Comparison of ENCODE assay signal across 1 cellular context in the genomic region with DNA sequence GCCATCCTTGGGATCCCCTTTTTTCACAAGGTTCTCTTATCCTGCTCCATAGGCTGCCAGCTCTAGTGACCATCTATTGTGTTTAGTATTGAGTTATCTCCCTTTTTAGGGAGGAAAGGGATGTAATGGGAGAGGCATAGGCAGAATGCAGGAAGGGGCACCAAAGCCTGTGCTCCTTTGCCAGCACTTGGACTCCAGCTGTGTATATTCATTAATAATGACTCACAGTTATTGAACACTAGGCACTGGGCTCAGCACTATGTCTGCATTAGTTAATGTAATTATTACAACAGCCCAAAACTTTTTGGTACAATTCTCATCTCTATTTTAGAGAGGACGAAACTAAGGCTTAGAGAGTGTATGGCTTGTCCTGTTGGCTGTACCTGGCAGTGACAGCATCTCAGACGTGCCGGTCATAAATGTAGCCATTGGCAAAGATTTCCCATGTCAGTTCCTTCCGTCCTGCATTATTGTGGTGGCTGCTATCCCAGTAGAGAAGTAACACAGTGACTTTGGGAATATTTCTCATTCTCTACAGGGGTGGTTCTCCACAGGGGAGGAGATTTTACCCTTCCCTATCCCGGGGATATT.
TF ChIP-seq lines count a peak whose summit lies in the region.

No MANE protein-coding gene starts in this region.

TF ChIP-seq in WTC11, 78 proteins besides CTCF, POLR2A, EP300 and RAD21 (continued from another document):
- TF ChIP-seq, protein P1, sequence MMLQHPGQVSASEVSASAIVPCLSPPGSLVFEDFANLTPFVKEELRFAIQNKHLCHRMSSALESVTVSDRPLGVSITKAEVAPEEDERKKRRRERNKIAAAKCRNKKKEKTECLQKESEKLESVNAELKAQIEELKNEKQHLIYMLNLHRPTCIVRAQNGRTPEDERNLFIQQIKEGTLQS (CRISPR knock-in tag; conservative IDR thresholded peaks at IDR 0.05), result no peak
- TF ChIP-seq KAT7 (CRISPR knock-in tag; IDR thresholded peaks at IDR 0.05; ENCODE audit: borderline replicate concordance) (no peak), SMAD3 (CRISPR knock-in tag; IDR thresholded peaks at IDR 0.05; ENCODE audit: borderline replicate concordance) (no peak), JUN (CRISPR knock-in tag; IDR thresholded peaks at IDR 0.05) (no peak), MYBL2 (CRISPR knock-in tag; IDR thresholded peaks at IDR 0.05) (no peak), ZNF263 (CRISPR knock-in tag; IDR thresholded peaks at IDR 0.05; ENCODE audit: low read depth) (no peak)
